Comparison of ENCODE assay signal across 13 cellular contexts in genomic region chr16:23296994-23297393, GRCh38. TPM values are rescaled to one million over a fixed set of nuclear protein-coding genes. Genes with fewer than 3 reads are reported as not detected.
A peak's percentile ranks its signal among the peaks of the same experiment; 100 is the strongest.
DNase-seq lines count a peak whose midpoint lies in the region; ATAC-seq, FAIRE-seq and TF ChIP-seq lines count a peak whose summit lies in the region.
"Had no signal": no experiment of that assay in that cellular context is flagged by ENCODE, and none has a peak within 500 bp of the region (broad histone marks: within the 10 kb centered on the region; RNA-seq: fewer than 3 reads in every experiment).

No MANE protein-coding gene starts in this region.

- in situ Hi-C loops in GM13977 (cut with MboI; ENCODE audit: low pct_unique_long_range_greater_than_20kb, low sequenced_read_pairs, unreplicated experiment), result no loop called here

- ATAC-seq in activated CD4-positive, CD25-positive, alpha-beta regulatory T cell treated with anti-CD3 and anti-CD28 coated beads, Interleukin-2, amount 50 U/mL, for 24 hours, result no peak
- ATAC-seq: right cardiac atrium had no signal

- intact Hi-C loops in sigmoid colon (cut with DNase I), result no loop called here

- H3K36me3 ChIP-seq in Peyer's patch (no peaks in the 10 kb centered on the region), keratinocyte (ENCODE audit: control insufficient read depth in 2 of 2, extremely low read depth in 1 of 2, insufficient read depth in 2 of 2, low read length in 2 of 2) (no peaks in the 10 kb centered on the region), sigmoid colon (no peaks in the 10 kb centered on the region)
- H3K36me3 ChIP-seq: tibial artery had no signal

- TF ChIP-seq POLR2A in Peyer's patch (IDR thresholded peaks at IDR 0.05) (no peak), sigmoid colon (IDR thresholded peaks at IDR 0.05) (no peak)

- dilution Hi-C loops in keratinocyte (cut with MboI; ENCODE audit: extremely low pct_ligation_motif_present, low sequenced_read_pairs), result no loop called here

- H3K79me2 ChIP-seq in keratinocyte (ENCODE audit: control insufficient read depth, insufficient read depth, low read length), result no peaks in the 10 kb centered on the region
- H3K79me2 ChIP-seq: hepatocyte had no signal

- H2AFZ ChIP-seq in keratinocyte (ENCODE audit: control insufficient read depth, low read length), result no peak overlapping the region
- H2AFZ ChIP-seq: hepatocyte had no signal

- no peaks in the 10 kb centered on the region for H3K9me1 ChIP-seq in keratinocyte (ENCODE audit: control insufficient read depth, extremely low read depth, insufficient read depth, low read length)

- no peak for TF ChIP-seq EP300 in sigmoid colon (IDR thresholded peaks at IDR 0.05)

- H3K27ac ChIP-seq in Peyer's patch, result no peak overlapping the region
- H3K27ac ChIP-seq in keratinocyte (ENCODE audit: control insufficient read depth, insufficient read depth, low read length), result no peak overlapping the region
- H3K27ac ChIP-seq in sigmoid colon, result no peak overlapping the region
- H3K27ac ChIP-seq: hepatocyte, tibial artery had no signal

- WGBS in sigmoid colon, 2 donors, result 84 to 85% methylated on average over 3 of the region's 3 CpGs

- H3K9me3 ChIP-seq in Peyer's patch (no peaks in the 10 kb centered on the region), keratinocyte (ENCODE audit: control insufficient read depth, low read depth, low read length) (no peaks in the 10 kb centered on the region), sigmoid colon (no peaks in the 10 kb centered on the region)
- H3K9me3 ChIP-seq: tibial artery had no signal

- FAIRE-seq in keratinocyte (lab: Jason Lieb, UNC), result no peak
- FAIRE-seq: astrocyte had no signal

- H4K20me1 ChIP-seq in keratinocyte (ENCODE audit: control insufficient read depth, extremely low read depth, insufficient read depth, low read length), result no peaks in the 10 kb centered on the region

- H3K9ac ChIP-seq in keratinocyte (ENCODE audit: control insufficient read depth, extremely low read depth, insufficient read depth, low read length), result no peak overlapping the region

- H3K4me2 ChIP-seq in keratinocyte (ENCODE audit: control insufficient read depth, extremely low read depth, insufficient read depth, low read depth, low read length), result no peak overlapping the region
- H3K4me2 ChIP-seq: hepatocyte had no signal

- DNase-seq in DMS53 (lab: John Stamatoyannopoulos, UW), result peak; percentile 71
- peak; percentile 65 for DNase-seq in GM13977 (ENCODE audit: low spot score)
- peak in 1 of 3 donors; percentile 57 for DNase-seq in Peyer's patch
- DNase-seq in keratinocyte (ENCODE audit: low read depth, low spot score), result no peak
- no peak for DNase-seq in activated CD4-positive, CD25-positive, alpha-beta regulatory T cell treated with anti-CD3 and anti-CD28 coated beads, Interleukin-2, amount 50 U/mL, for 72 hours
- no peak for DNase-seq in AG08395 (ENCODE audit: low spot score)
- no peak for DNase-seq in sigmoid colon
- DNase-seq: right cardiac atrium, tibial artery had no signal

- H3K4me3 ChIP-seq in Peyer's patch (no peak overlapping the region), keratinocyte (ENCODE audit: control insufficient read depth in 2 of 3, extremely low read depth in 1 of 3, insufficient read depth in 2 of 3, low read depth in 1 of 3, low read length in 3 of 3) (no peak overlapping the region), sigmoid colon (no peak overlapping the region)
- H3K4me3 ChIP-seq: hepatocyte, tibial artery had no signal

- H3K27me3 ChIP-seq in Peyer's patch (peaks cover 0 to 2% of the 10 kb centered on the region in 2 donors), keratinocyte (ENCODE audit: control insufficient read depth, extremely low read depth, insufficient read depth, low read length) (peaks cover 6% of the 10 kb centered on the region), sigmoid colon (peaks cover 4 to 26% (median 6%) of the 10 kb centered on the region in 3 donors)

- TF ChIP-seq CTCF in GM13977 (IDR thresholded peaks at IDR 0.05; ENCODE audit: extremely low read depth, insufficient read depth, missing control alignments) (peak; percentile 56), Peyer's patch (IDR thresholded peaks at IDR 0.05) (peak in 5 of 6 experiments; percentile 3 to 37 (median 19)), keratinocyte (optimal IDR thresholded peaks at IDR 0.05 in 1 of 3, IDR thresholded peaks at IDR 0.05 in 1 of 3, conservative IDR thresholded peaks at IDR 0.05 in 1 of 3; ENCODE audit: extremely low read depth in 1 of 3, insufficient read depth in 2 of 3, low read length in 3 of 3) (peak; percentile 28 to 50 (median 32)), sigmoid colon (IDR thresholded peaks at IDR 0.05) (no peak)

- H3K4me1 ChIP-seq in Peyer's patch (no peaks in the 10 kb centered on the region), keratinocyte (ENCODE audit: control insufficient read depth, extremely low read depth, insufficient read depth, low read length) (no peaks in the 10 kb centered on the region), sigmoid colon (peaks cover 0 to 5% (median 4%) of the 10 kb centered on the region in 4 donors)

RNA-seq across cellular contexts. Expression of gene SCNN1B, which starts 5.1 kb away (rescaled TPM):
- total RNA-seq in Peyer's patch (1 to 10 TPM in 3 of 4 donors, not detected in 1; 4.3 to 9.6 (median 6.6) TPM), sigmoid colon (1 to 10 TPM; 1.7 to 9.2 (median 5.9) TPM)
- polyA plus RNA-seq in keratinocyte (0.92 to 2.8 TPM (median 1.5 TPM) in 3 replicates), sigmoid colon (100 to 1,000 TPM in 1 of 3 donors, 10 to 100 TPM in 2; 46.8 to 212 (median 51.3) TPM)
- polyA plus RNA-seq in keratinocyte (2011; ENCODE audit: low read depth), result 14.5 TPM
- 1.2 and 1.4 TPM in 2 replicates for polyA plus RNA-seq in keratinocyte (2011; cell fraction: cytosol; rRNA removed)
- polyA plus RNA-seq in keratinocyte (2011; cell fraction: nucleus; rRNA removed), result 4.5 and 5.9 TPM in 2 replicates
- polyA plus RNA-seq in keratinocyte (2012; ENCODE audit: low replicate concordance), result 1.7 and 29.6 TPM in 2 replicates
- 1.3 to 4.4 TPM (median 2.4 TPM) in 3 replicates for polyA minus RNA-seq in keratinocyte
- 3.3 TPM for polyA minus RNA-seq in keratinocyte (2011; cell fraction: cytosol; rRNA and poly(A)+ RNA removed)
- polyA minus RNA-seq in keratinocyte (2011; cell fraction: nucleus; rRNA and poly(A)+ RNA removed), result 2.9 and 4.6 TPM in 2 replicates
- total RNA-seq: astrocyte; T-helper 2 cell treated with Interferon-gamma antibody and Interleukin-4, amounts not matched to agents 100 ng/mL and 5 ng/mL, for 36 hours had no signal

Comparison
In these comparisons a context has a peak if more than half of its experiments do, and no peak if none do; other contexts are left out.
1. DNase-seq: peak in DMS53 (single experiment) and GM13977 (single experiment); none in keratinocyte (single experiment), activated CD4-positive, CD25-positive, alpha-beta regulatory T cell treated with anti-CD3 and anti-CD28 coated beads, Interleukin-2, amount 50 U/mL, for 72 hours (single experiment), AG08395 (single experiment) and sigmoid colon (single experiment).
2. CTCF ChIP-seq: peak in GM13977 (single experiment), Peyer's patch (5 of 6) and keratinocyte (3 of 3); none in sigmoid colon (0 of 4).